1 cellular context compared by ENCODE assay signal in the genomic region with DNA sequence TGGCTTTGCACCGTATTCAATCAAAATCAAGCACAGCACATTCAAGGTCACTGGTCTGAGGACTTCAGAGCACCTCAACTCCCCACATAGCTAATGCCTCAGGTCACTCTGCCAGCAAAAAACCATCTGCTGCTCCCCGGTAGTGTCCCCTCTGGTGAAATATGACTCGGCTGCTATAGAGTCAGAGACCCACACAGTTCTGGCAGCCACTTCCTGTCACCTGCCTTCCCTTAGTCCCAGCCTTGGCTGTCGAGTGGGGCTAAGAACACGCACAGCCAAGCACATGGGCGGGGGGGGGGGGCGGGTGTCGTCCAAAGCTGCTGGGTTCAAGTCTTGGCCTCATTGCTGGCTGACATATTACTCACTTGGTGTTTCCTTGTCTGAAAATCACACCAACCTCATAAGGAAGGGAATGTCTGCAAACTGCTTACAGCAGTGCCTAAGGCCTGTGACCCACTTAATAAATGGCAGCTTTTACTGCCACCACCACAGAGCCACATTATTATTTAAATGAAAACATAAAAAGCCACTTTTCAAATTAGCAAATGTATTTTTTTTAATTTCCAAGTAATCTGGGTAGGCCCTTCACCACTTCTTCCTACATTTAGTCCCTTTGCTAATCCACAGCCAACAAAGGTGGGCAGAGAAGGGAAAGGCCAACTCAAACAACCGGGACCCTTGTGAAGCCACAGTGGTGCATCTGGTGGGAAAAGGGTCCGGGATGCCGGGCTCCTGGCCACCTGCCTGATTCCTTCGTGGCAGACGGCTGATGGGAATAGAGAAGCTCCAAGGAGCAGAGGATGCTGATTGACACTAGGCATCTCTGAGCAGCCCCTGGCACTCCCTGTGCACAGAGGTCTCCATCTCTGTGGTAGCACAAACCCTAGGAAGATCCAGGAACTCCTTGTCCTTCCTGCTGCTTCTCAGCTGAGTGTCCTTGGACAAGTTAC.
TF ChIP-seq lines count a peak whose summit lies in the region.

No MANE protein-coding gene starts in this region.

TF ChIP-seq in IMR-90, 13 proteins besides CTCF, POLR2A, EP300 and RAD21:
- TF ChIP-seq BHLHE40 (IDR thresholded peaks at IDR 0.05; ENCODE audit: low read depth, low read length) (no peak), MXI1 (IDR thresholded peaks at IDR 0.05; ENCODE audit: borderline replicate concordance, low read depth, low read length) (no peak), MAFK (IDR thresholded peaks at IDR 0.05; ENCODE audit: low read depth, low read length) (no peak), RCOR1 (IDR thresholded peaks at IDR 0.05; ENCODE audit: insufficient replicate concordance, low read length) (no peak), NFE2L2 (IDR thresholded peaks at IDR 0.05; ENCODE audit: low read depth, low read length) (no peak), MAZ (IDR thresholded peaks at IDR 0.05; ENCODE audit: borderline replicate concordance, low read depth, low read length) (no peak)
- TF ChIP-seq, protein P1, sequence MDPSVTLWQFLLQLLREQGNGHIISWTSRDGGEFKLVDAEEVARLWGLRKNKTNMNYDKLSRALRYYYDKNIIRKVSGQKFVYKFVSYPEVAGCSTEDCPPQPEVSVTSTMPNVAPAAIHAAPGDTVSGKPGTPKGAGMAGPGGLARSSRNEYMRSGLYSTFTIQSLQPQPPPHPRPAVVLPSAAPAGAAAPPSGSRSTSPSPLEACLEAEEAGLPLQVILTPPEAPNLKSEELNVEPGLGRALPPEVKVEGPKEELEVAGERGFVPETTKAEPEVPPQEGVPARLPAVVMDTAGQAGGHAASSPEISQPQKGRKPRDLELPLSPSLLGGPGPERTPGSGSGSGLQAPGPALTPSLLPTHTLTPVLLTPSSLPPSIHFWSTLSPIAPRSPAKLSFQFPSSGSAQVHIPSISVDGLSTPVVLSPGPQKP (IDR thresholded peaks at IDR 0.05; ENCODE audit: borderline replicate concordance, low read depth, low read length): no peak
